Comparison of ENCODE assay signal across 8 cellular contexts in the genomic region with DNA sequence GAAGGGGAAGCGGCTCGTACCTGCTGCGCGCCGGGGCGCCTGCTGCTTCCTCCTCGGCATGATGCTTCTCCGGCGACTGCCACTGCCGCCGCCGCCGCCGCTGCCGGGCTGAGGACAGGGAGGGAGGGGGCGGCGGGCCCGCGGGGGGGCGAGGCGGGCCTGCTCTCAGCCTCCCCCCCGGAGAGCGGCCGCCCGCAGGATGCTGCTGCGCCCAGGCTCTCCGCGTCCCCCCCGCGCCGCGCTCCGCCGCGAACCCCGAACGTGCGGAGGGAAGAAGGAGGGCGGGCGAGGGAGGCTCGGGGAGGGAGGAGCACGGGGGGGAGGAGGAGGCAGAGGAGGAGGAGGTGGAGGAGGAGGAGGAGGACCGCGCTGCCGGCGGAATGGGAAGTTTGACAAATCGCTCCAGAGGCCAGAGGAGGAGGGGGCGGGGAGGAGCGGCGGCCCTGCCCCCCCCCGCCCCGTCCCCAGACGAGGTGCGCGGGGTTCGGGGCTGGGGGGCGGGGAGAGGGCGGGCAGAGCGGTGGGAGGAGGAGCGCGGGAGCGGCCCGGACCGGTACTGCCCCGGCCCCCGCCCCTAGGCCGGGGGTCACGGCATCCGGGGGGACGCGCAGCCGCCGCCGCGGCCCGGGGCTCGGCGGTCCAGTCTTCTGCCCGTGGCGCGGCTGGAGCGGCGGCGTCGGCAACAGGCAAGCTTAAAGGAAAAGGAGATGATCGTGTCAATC. TPM values are rescaled to one million over a fixed set of nuclear protein-coding genes. Genes with fewer than 3 reads are reported as not detected.
A peak's percentile ranks its signal among the peaks of the same experiment; 100 is the strongest.
DNase-seq lines count a peak whose midpoint lies in the region; ATAC-seq and TF ChIP-seq lines count a peak whose summit lies in the region.

A gene with protein sequence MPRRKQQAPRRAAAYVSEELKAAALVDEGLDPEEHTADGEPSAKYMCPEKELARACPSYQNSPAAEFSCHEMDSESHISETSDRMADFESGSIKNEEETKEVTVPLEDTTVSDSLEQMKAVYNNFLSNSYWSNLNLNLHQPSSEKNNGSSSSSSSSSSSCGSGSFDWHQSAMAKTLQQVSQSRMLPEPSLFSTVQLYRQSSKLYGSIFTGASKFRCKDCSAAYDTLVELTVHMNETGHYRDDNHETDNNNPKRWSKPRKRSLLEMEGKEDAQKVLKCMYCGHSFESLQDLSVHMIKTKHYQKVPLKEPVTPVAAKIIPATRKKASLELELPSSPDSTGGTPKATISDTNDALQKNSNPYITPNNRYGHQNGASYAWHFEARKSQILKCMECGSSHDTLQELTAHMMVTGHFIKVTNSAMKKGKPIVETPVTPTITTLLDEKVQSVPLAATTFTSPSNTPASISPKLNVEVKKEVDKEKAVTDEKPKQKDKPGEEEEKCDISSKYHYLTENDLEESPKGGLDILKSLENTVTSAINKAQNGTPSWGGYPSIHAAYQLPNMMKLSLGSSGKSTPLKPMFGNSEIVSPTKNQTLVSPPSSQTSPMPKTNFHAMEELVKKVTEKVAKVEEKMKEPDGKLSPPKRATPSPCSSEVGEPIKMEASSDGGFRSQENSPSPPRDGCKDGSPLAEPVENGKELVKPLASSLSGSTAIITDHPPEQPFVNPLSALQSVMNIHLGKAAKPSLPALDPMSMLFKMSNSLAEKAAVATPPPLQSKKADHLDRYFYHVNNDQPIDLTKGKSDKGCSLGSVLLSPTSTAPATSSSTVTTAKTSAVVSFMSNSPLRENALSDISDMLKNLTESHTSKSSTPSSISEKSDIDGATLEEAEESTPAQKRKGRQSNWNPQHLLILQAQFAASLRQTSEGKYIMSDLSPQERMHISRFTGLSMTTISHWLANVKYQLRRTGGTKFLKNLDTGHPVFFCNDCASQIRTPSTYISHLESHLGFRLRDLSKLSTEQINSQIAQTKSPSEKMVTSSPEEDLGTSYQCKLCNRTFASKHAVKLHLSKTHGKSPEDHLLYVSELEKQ (minus strand): TSS at position 277 of the 722 bp plus-strand sequence. CDS start 217 bp downstream, at position 60.

- H3K36me3 Mint-ChIP-seq in activated naive CD4-positive, alpha-beta T cell treated with anti-CD3 and anti-CD28 coated beads, Interleukin-2, amount 50 U/mL, for 72 hours: peaks cover 6 to 13% of the 10 kb centered on the region in 2 donors
- H3K36me3 Mint-ChIP-seq in glutamatergic neuron (ENCODE audit: unreplicated experiment): no peaks in the 10 kb centered on the region

- TF ChIP-seq POLR2A in vagina (IDR thresholded peaks at IDR 0.05): peak in 1 of 2 donors; percentile 38

- no peaks in the 10 kb centered on the region for H3K9me3 Mint-ChIP-seq in activated naive CD4-positive, alpha-beta T cell treated with anti-CD3 and anti-CD28 coated beads, Interleukin-2, amount 50 U/mL, for 72 hours
- peaks cover 13% of the 10 kb centered on the region for H3K9me3 Mint-ChIP-seq in glutamatergic neuron (ENCODE audit: unreplicated experiment)

- TF ChIP-seq CTCF in glutamatergic neuron (IDR thresholded peaks at IDR 0.05; ENCODE audit: partially characterized antibody, unreplicated experiment) (no peak), neutrophil (IDR thresholded peaks at IDR 0.05) (peak; percentile 23), vagina (IDR thresholded peaks at IDR 0.05) (no peak)

- DNase-seq in COLO668 (lab: John Stamatoyannopoulos, UW; ENCODE audit: unreplicated experiment): peak; percentile 13
- peak; percentile 58 for DNase-seq in NCI-H82 (lab: John Stamatoyannopoulos, UW)
- DNase-seq in activated naive CD4-positive, alpha-beta T cell treated with anti-CD3 and anti-CD28 coated beads, Interleukin-2, amount 50 U/mL, for 72 hours (ENCODE audit: low spot score in 2 of 2): peak in 1 of 2 donors; percentile 47
- peak; percentile 78 for DNase-seq in glutamatergic neuron
- peak in 1 of 2 donors; percentile 94 for DNase-seq in vagina (ENCODE audit: extremely low spot score in 2 of 2)
- DNase-seq in GDM1 (lab: John Stamatoyannopoulos, UW): no peak
- no peak for DNase-seq in NCI-H1048 (lab: John Stamatoyannopoulos, UW)

- no peaks in the 10 kb centered on the region for H3K9me3 ChIP-seq in neutrophil
- H3K9me3 ChIP-seq in vagina: no peaks in the 10 kb centered on the region

- peak within 1 kb of the TSS; percentile 68 to 92 for H3K4me3 ChIP-seq in neutrophil (ENCODE audit: low read depth in 1 of 2, low read length in 1 of 2)
- peak within 1 kb of the TSS; percentile 72 to 97 for H3K4me3 ChIP-seq in vagina

- H3K4me3 Mint-ChIP-seq in glutamatergic neuron (ENCODE audit: unreplicated experiment): peak within 1 kb of the TSS; percentile 90

- peak; percentile 57 to 68 for ATAC-seq in activated naive CD4-positive, alpha-beta T cell treated with anti-CD3 and anti-CD28 coated beads, Interleukin-2, amount 50 U/mL, for 72 hours

- H3K4me1 Mint-ChIP-seq in glutamatergic neuron (ENCODE audit: low read depth, unreplicated experiment): peaks cover 23% of the 10 kb centered on the region

- peaks cover 94% of the 10 kb centered on the region for H3K27me3 ChIP-seq in neutrophil
- no peaks in the 10 kb centered on the region for H3K27me3 ChIP-seq in vagina

- H3K27ac Mint-ChIP-seq in activated naive CD4-positive, alpha-beta T cell treated with anti-CD3 and anti-CD28 coated beads, Interleukin-2, amount 50 U/mL, for 72 hours: no peak within 1 kb of the TSS
- H3K27ac Mint-ChIP-seq in glutamatergic neuron (ENCODE audit: unreplicated experiment): peak within 1 kb of the TSS; percentile 65

- peaks cover 22% of the 10 kb centered on the region for H3K27me3 Mint-ChIP-seq in glutamatergic neuron (ENCODE audit: unreplicated experiment)

- peak within 1 kb of the TSS; percentile 91 for H3K27ac ChIP-seq in neutrophil
- H3K27ac ChIP-seq in vagina: peak within 1 kb of the TSS; percentile 90

- H3K4me1 ChIP-seq in neutrophil (ENCODE audit: control insufficient read depth in 1 of 2, insufficient read depth in 1 of 2, low read depth in 1 of 2, low read length in 1 of 2): peaks cover 27% of the 10 kb centered on the region in 2 experiments
- H3K4me1 ChIP-seq in vagina: peaks cover 24% of the 10 kb centered on the region

- H3K36me3 ChIP-seq in neutrophil (no peaks in the 10 kb centered on the region), vagina (no peaks in the 10 kb centered on the region)

- intact Hi-C loops in vagina (cut with DNase I): no loop called here

RNA-seq across cellular contexts. Expression of the gene that starts here (rescaled TPM):
- 1 to 10 TPM in 1 of 2 donors, under 1 TPM in 1; 0.27 to 2.9 TPM for total RNA-seq in activated naive CD4-positive, alpha-beta T cell treated with anti-CD3 and anti-CD28 coated beads, Interleukin-2, amount 50 U/mL, for 72 hours
- total RNA-seq in glutamatergic neuron (ENCODE audit: unreplicated experiment): 7.4 TPM
- total RNA-seq in vagina: 13.5 TPM

Comparison
In these comparisons a context has a peak if more than half of its experiments do, and no peak if none do; other contexts are left out.
1. DNase-seq: peak in COLO668 (single experiment), NCI-H82 (single experiment) and glutamatergic neuron (single experiment); none in GDM1 (single experiment) and NCI-H1048 (single experiment).